Comparison of ENCODE assay signal across 1 cellular context in the genomic region with DNA sequence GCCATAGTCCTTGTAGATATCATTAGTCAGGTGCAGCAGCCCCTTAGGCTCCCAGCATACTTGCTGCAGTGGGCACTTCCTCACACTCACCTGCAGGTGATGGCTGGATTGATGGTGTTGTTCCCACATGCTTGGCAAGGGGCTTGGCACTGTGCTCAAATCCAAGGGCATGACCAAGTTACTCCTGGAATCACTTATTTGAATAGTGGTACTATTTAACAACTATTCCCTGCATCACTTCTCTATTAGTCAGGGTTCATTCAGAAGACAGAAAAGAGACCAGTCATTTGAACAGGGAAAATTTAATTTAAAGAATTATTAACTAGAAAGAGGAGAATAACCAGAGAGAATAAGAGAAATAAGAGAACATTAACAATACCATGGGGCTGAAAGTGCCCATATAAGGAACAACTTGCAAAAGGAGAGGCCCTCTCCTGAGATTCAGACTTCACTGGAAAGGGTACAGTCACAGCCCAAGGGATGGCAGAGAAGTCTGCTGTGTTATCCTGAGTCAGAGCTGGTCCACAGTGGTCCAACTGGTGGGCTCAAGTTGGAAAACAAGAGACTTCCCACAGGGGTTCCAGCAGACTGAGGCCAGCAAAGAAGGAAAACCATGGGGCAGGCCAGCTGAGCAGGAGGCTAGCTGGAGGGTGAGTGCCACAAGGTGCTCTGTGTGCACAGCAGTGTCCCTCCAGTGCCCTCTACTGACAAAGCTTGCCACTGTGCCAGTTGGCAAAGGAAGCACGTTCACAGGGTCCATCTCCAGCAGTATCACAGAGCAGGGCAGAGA.
TF ChIP-seq lines count a peak whose summit lies in the region.

No MANE protein-coding gene starts in this region.

TF ChIP-seq in endothelial cell of umbilical vein, 7 proteins besides CTCF, POLR2A, EP300 and RAD21 (continued from another document):
- TF ChIP-seq, protein P1, sequence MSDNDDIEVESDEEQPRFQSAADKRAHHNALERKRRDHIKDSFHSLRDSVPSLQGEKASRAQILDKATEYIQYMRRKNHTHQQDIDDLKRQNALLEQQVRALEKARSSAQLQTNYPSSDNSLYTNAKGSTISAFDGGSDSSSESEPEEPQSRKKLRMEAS (IDR thresholded peaks at IDR 0.05; ENCODE audit: insufficient read depth, insufficient read length) = no peak
- TF ChIP-seq POLR2AphosphoS5 (IDR thresholded peaks at IDR 0.05; ENCODE audit: insufficient read depth, low read depth, low read length) = no peak
